In genomic region chr11:44564198-44564597, GRCh38 we compare ENCODE assay signal across 3 cellular contexts.
TF ChIP-seq lines count a peak whose summit lies in the region.

No MANE protein-coding gene starts in this region.

TF ChIP-seq in SK-N-SH, 30 proteins besides CTCF, POLR2A, EP300 and RAD21:
- no peak for TF ChIP-seq REST (IDR thresholded peaks at IDR 0.05; ENCODE audit: low read depth, low read length)
- TF ChIP-seq ELF1 (IDR thresholded peaks at IDR 0.05), result no peak

TF ChIP-seq in SK-N-SH treated with all-trans-retinoic acid at 6 μM for 48 hours, 23 proteins besides CTCF, POLR2A, EP300 and RAD21 (continued from another document):
- TF ChIP-seq CREB5 (CRISPR knock-in tag; IDR thresholded peaks at IDR 0.05; ENCODE audit: low read depth) (no peak), ARNTL (CRISPR knock-in tag; IDR thresholded peaks at IDR 0.05; ENCODE audit: borderline replicate concordance, low read depth) (no peak), TSHZ2 (CRISPR knock-in tag; IDR thresholded peaks at IDR 0.05) (no peak), ZC3H10 (CRISPR knock-in tag; IDR thresholded peaks at IDR 0.05) (no peak), CSRNP3 (CRISPR knock-in tag; IDR thresholded peaks at IDR 0.05) (no peak), ZNF565 (CRISPR knock-in tag; conservative IDR thresholded peaks at IDR 0.05; ENCODE audit: low read depth) (no peak), PPARA (CRISPR knock-in tag; IDR thresholded peaks at IDR 0.05; ENCODE audit: borderline replicate concordance) (no peak), ZNF8 (CRISPR knock-in tag; IDR thresholded peaks at IDR 0.05) (no peak), ESRRG (CRISPR knock-in tag; IDR thresholded peaks at IDR 0.05) (no peak), PATZ1 (CRISPR knock-in tag; IDR thresholded peaks at IDR 0.05; ENCODE audit: borderline replicate concordance) (no peak), TOX (CRISPR knock-in tag; IDR thresholded peaks at IDR 0.05; ENCODE audit: borderline replicate concordance) (no peak), ZFP3 (CRISPR knock-in tag; IDR thresholded peaks at IDR 0.05) (no peak), GLIS3 (CRISPR knock-in tag; IDR thresholded peaks at IDR 0.05) (no peak), BACH2 (CRISPR knock-in tag; IDR thresholded peaks at IDR 0.05; ENCODE audit: borderline replicate concordance) (no peak)

TF ChIP-seq in WTC11, 78 proteins besides CTCF, POLR2A, EP300 and RAD21 (continued from another document):
- TF ChIP-seq TEAD4 (CRISPR knock-in tag; IDR thresholded peaks at IDR 0.05), result no peak
- TF ChIP-seq ELF4 (CRISPR knock-in tag; IDR thresholded peaks at IDR 0.05; ENCODE audit: low read depth), result no peak
- TF ChIP-seq NR2C2 (CRISPR knock-in tag; IDR thresholded peaks at IDR 0.05), result no peak
- no peak for TF ChIP-seq ATF1 (CRISPR knock-in tag; IDR thresholded peaks at IDR 0.05)
- no peak for TF ChIP-seq ZNF512 (CRISPR knock-in tag; IDR thresholded peaks at IDR 0.05; ENCODE audit: borderline replicate concordance)
- no peak for TF ChIP-seq JUN (CRISPR knock-in tag; IDR thresholded peaks at IDR 0.05)
- TF ChIP-seq AR (CRISPR knock-in tag; IDR thresholded peaks at IDR 0.05), result no peak
- no peak for TF ChIP-seq CREM (CRISPR knock-in tag; IDR thresholded peaks at IDR 0.05)
- TF ChIP-seq HMGA2 (CRISPR knock-in tag; IDR thresholded peaks at IDR 0.05), result no peak
- no peak for TF ChIP-seq NFATC4 (CRISPR knock-in tag; IDR thresholded peaks at IDR 0.05)
